In the genomic region with DNA sequence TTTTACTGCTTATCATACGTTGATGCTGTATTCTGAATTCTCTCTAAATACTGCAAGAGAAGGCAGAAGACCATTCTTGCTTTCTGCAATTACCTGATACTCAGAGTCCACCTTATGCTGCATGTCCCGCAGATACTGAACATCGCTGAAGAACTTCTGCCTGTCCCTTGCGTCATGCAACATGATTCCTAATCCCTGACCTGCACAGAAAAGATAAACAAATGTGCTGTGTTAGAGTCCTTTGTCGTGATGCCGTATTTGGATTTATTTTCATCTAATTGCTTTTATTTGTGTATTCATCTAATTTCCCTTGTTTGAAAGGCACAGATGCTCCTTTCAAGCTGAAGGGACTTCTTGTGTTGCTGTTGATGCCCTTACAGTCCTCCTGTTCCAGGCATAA, we compare ENCODE assay signal across 19 cellular contexts. TPM values are rescaled to one million over a fixed set of nuclear protein-coding genes. Genes with fewer than 3 reads are reported as not detected.
DNase-seq lines count a peak whose midpoint lies in the region; ATAC-seq, FAIRE-seq and TF ChIP-seq lines count a peak whose summit lies in the region.
"Had no signal": no experiment of that assay in that cellular context is flagged by ENCODE, and none has a peak within 500 bp of the region (broad histone marks: within the 10 kb centered on the region; RNA-seq: fewer than 3 reads in every experiment).

No MANE protein-coding gene starts in this region.

- H2AK9ac ChIP-seq in IMR-90 (replicated peaks; ENCODE audit: low read depth, low read length, poor library complexity), result no peak overlapping the region

- no peak for TF ChIP-seq RAD21 in A549 (conservative IDR thresholded peaks at IDR 0.05 in 1 of 2, IDR thresholded peaks at IDR 0.05 in 1 of 2)
- no peak for TF ChIP-seq RAD21 in IMR-90 (IDR thresholded peaks at IDR 0.05; ENCODE audit: low read length)

- H3K4ac ChIP-seq in IMR-90 (ENCODE audit: low read depth, low read length), result no peak overlapping the region

- CTCF ChIA-PET in A549 (lab: Yijun Ruan, JAX) (interaction anchor here (1.0 to 1.8 kb wide), 2 partner anchors 18 to 22 kb away, joined by 3 to 4 read pairs; no protein-coding TSS in a partner anchor), IMR-90 (lab: Yijun Ruan, JAX) (no interaction called here)

- H3K4me1 ChIP-seq in A549 (peaks cover 48% of the 10 kb centered on the region), IMR-90 (ENCODE audit: control insufficient read depth, insufficient read depth, low read length) (peaks cover 7% of the 10 kb centered on the region; the same call in 1 of the 2 replicates)
- H3K4me1 ChIP-seq: Caco-2 had no signal

- intact Hi-C loops in IMR-90 (cut with micrococcal nuclease), result no loop called here

- TF ChIP-seq CTCF in A549 (IDR thresholded peaks at IDR 0.05) (no peak), IMR-90 (conservative IDR thresholded peaks at IDR 0.05; ENCODE audit: low read depth, low read length) (no peak)

- H3K27ac ChIP-seq in A549 (peak overlapping the region; percentile 89 to 90), IMR-90 (ENCODE audit: insufficient read depth, low read length) (no peak overlapping the region)

- H3K4me2 ChIP-seq in A549 (no peak overlapping the region), IMR-90 (ENCODE audit: low read depth, low read length) (no peak overlapping the region)

- 0 out of 2 replicates have a peak overlapping the region, but pooled peaks have one; percentile 29 for H2BK120ac ChIP-seq in IMR-90 (ENCODE audit: low read depth, low read length)

- H2BK15ac ChIP-seq in IMR-90 (ENCODE audit: low read depth, low read length), result no peak overlapping the region

- dilution Hi-C loops in IMR-90 (cut with HindIII; ENCODE audit: low sequenced_read_pairs, unreplicated experiment), result no loop called here

- FAIRE-seq in A549 (lab: Jason Lieb, UNC), result no peak
- FAIRE-seq in islet of Langerhans (lab: Jason Lieb, UNC), result peak; percentile 53
- FAIRE-seq: GM12891 had no signal

- 0 out of 2 replicates have a peak overlapping the region, but pooled peaks have one; percentile 34 for H2BK20ac ChIP-seq in IMR-90 (ENCODE audit: low read depth, low read length)

- H3K4me3 ChIP-seq in A549, result no peak overlapping the region
- no peak overlapping the region for H3K4me3 ChIP-seq in IMR-90 (ENCODE audit: insufficient read depth, low read depth, low read length)
- H3K4me3 ChIP-seq: HAP-1 had no signal

- H2AK5ac ChIP-seq in IMR-90 (ENCODE audit: low read depth, low read length), result 0 out of 2 replicates have a peak overlapping the region, but pooled peaks have one; percentile 20

- no peak overlapping the region for H2BK5ac ChIP-seq in IMR-90 (ENCODE audit: low read depth, low read length, poor library complexity, severe bottlenecking)

- no peak for ATAC-seq in A549
- ATAC-seq in IMR-90 (ENCODE audit: low read depth), result no peak
- no peak for ATAC-seq in HG02798 (IDR thresholded peaks at IDR 0.05; ENCODE audit: poor library complexity, unreplicated experiment)
- ATAC-seq in HG03280 (IDR thresholded peaks at IDR 0.05; ENCODE audit: unreplicated experiment), result no peak
- no peak for ATAC-seq in HG03432 (IDR thresholded peaks at IDR 0.05; ENCODE audit: unreplicated experiment)
- ATAC-seq: Right ventricle myocardium inferior, SK-N-SH treated with all-trans-retinoic acid at 6 μM for 48 hours had no signal

- no peaks in the 10 kb centered on the region for H3K79me1 ChIP-seq in IMR-90 (ENCODE audit: low read depth in 1 of 2, low read length in 2 of 2)

- no peaks in the 10 kb centered on the region for H3K36me3 ChIP-seq in IMR-90 (ENCODE audit: control insufficient read depth, insufficient read depth, low read length)
- H3K36me3 ChIP-seq: HAP-1 had no signal

- no peak for DNase-seq in A549 (ENCODE audit: low read depth in 1 of 2, low spot score in 1 of 2)
- DNase-seq in IMR-90, result peak; percentile 36
- DNase-seq in NCI-H748 treated with DMSO at 0.1 percent for 48 hours (lab: John Stamatoyannopoulos, UW), result peak; percentile 81
- DNase-seq in stimulated activated CD4-positive, alpha-beta T cell treated with anti-CD3 and anti-CD28 coated beads, Interleukin-15, amount 100 ng/mL, for 24 hours, result no peak
- DNase-seq: AML-193, Caco-2, DMS79, KBM-7, NCI-H2081, NCI-H446 treated with DMSO at 0.1 percent for 48 hours had no signal

- H4K91ac ChIP-seq in IMR-90 (ENCODE audit: insufficient read depth, low read depth, low read length), result 0 out of 2 replicates have a peak overlapping the region, but pooled peaks have one; percentile 31

- in situ Hi-C loops in IMR-90 (cut with MboI; ENCODE audit: low sequenced_read_pairs), result no loop called here

- no peaks in the 10 kb centered on the region for H3K9me3 ChIP-seq in A549
- no peaks in the 10 kb centered on the region for H3K9me3 ChIP-seq in IMR-90 (ENCODE audit: control insufficient read depth, insufficient read depth, low read length)
- H3K9me3 ChIP-seq: Caco-2, HAP-1 had no signal

- TF ChIP-seq EP300 in A549 (IDR thresholded peaks at IDR 0.05), result no peak

- WGBS in A549 (ENCODE audit: missing lambda C conversion rate), result 90% methylated on average over 6 of the region's 6 CpGs
- no CpG with 5 or more reads among the region's 6 CpGs for WGBS in IMR-90 (ENCODE audit: extremely low coverage in 2 of 2, insufficient read length in 1 of 2), 2 experiments

- no peak overlapping the region for H3K9ac ChIP-seq in IMR-90 (ENCODE audit: low read depth, low read length)

- no peak overlapping the region for H3K56ac ChIP-seq in IMR-90 (ENCODE audit: extremely low read depth, insufficient read depth, low read length)

- H3K27me3 ChIP-seq in IMR-90 (ENCODE audit: control insufficient read depth, insufficient read depth, low read length), result no peaks in the 10 kb centered on the region

- no peaks in the 10 kb centered on the region for H4K20me1 ChIP-seq in IMR-90 (ENCODE audit: insufficient read depth, low read length)

- peak overlapping the region; percentile 42; the same call in 1 of the 2 replicates for H3K18ac ChIP-seq in IMR-90 (ENCODE audit: low read depth, low read length)

- H4K8ac ChIP-seq in IMR-90 (ENCODE audit: low read depth in 2 of 2, low read length in 2 of 2), result no peak overlapping the region; a peak in 1 of 4 replicates

- no peaks in the 10 kb centered on the region for H3K9me1 ChIP-seq in IMR-90 (ENCODE audit: insufficient read depth, low read length)

- BruUV-seq in IMR-90 (replicated peaks; lab: Mats Ljungman, UMichigan), result no TSS peak

- no peak overlapping the region for H2AFZ ChIP-seq in IMR-90 (replicated peaks; ENCODE audit: low read length, poor library complexity)

- TF ChIP-seq POLR2A in A549 (IDR thresholded peaks at IDR 0.05; ENCODE audit: low read length) (no peak), IMR-90 (IDR thresholded peaks at IDR 0.05; ENCODE audit: low read depth, low read length) (no peak)

- H4K5ac ChIP-seq in IMR-90 (ENCODE audit: low read depth, low read length), result no peak overlapping the region; the same call in 1 of the 2 replicates

- POLR2A ChIA-PET in A549 (lab: Yijun Ruan, JAX) (no interaction called here), IMR-90 (lab: Charles Lee; ENCODE audit: unreplicated experiment) (no interaction called here)

- peak overlapping the region; percentile 56; the same call in 1 of the 2 replicates for H3K14ac ChIP-seq in IMR-90 (replicated peaks; ENCODE audit: low read depth, low read length)

- no peak overlapping the region for H3K23ac ChIP-seq in IMR-90 (ENCODE audit: low read depth, low read length)

TF ChIP-seq in A549, 52 proteins besides CTCF, POLR2A, EP300 and RAD21:
- TF ChIP-seq, protein P1, sequence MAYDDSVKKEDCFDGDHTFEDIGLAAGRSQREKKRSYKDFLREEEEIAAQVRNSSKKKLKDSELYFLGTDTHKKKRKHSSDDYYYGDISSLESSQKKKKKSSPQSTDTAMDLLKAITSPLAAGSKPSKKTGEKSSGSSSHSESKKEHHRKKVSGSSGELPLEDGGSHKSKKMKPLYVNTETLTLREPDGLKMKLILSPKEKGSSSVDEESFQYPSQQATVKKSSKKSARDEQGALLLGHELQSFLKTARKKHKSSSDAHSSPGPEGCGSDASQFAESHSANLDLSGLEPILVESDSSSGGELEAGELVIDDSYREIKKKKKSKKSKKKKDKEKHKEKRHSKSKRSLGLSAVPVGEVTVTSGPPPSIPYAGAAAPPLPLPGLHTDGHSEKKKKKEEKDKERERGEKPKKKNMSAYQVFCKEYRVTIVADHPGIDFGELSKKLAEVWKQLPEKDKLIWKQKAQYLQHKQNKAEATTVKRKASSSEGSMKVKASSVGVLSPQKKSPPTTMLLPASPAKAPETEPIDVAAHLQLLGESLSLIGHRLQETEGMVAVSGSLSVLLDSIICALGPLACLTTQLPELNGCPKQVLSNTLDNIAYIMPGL (CRISPR knock-in tag; IDR thresholded peaks at IDR 0.05; ENCODE audit: borderline replicate concordance), result no peak
- TF ChIP-seq ZFP36 (IDR thresholded peaks at IDR 0.05; ENCODE audit: borderline replicate concordance, partially characterized antibody) (no peak), RARB (CRISPR knock-in tag; IDR thresholded peaks at IDR 0.05) (no peak), SREBF2 (IDR thresholded peaks at IDR 0.05) (no peak)

TF ChIP-seq in IMR-90, 13 proteins besides CTCF, POLR2A, EP300 and RAD21 (continues in another document):
- no peak for TF ChIP-seq FOS (IDR thresholded peaks at IDR 0.05; ENCODE audit: low read depth, low read length)
- TF ChIP-seq RFX5 (IDR thresholded peaks at IDR 0.05; ENCODE audit: low read depth, low read length), result no peak
- TF ChIP-seq, protein P2, sequence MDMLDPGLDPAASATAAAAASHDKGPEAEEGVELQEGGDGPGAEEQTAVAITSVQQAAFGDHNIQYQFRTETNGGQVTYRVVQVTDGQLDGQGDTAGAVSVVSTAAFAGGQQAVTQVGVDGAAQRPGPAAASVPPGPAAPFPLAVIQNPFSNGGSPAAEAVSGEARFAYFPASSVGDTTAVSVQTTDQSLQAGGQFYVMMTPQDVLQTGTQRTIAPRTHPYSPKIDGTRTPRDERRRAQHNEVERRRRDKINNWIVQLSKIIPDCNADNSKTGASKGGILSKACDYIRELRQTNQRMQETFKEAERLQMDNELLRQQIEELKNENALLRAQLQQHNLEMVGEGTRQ (IDR thresholded peaks at IDR 0.05; ENCODE audit: low read depth, low read length), result no peak
- no peak for TF ChIP-seq MXI1 (IDR thresholded peaks at IDR 0.05; ENCODE audit: borderline replicate concordance, low read depth, low read length)

RNA-seq across cellular contexts. Expression of a gene that starts 6.6 kb away (rescaled TPM):
- polyA plus RNA-seq in A549 (2011; rRNA removed), result 0.57 and 0.73 TPM in 2 replicates
- polyA plus RNA-seq in A549 (2012; cell fraction: cytosol; rRNA removed), result 0.52 and 0.60 TPM in 2 replicates
- polyA plus RNA-seq in A549 (2012; cell fraction: nucleus; rRNA removed), result 0.31 and 0.34 TPM in 2 replicates
- 0.42 to 0.69 TPM (median 0.43 TPM) in 3 replicates for polyA plus RNA-seq in A549 (2017; fragmentation: RNase III; extraction: RNeasy Plus Mini Kit Qiagen cat#74134 plus additional on column Dnase treatment)
- 1.2 TPM in 1 of 2 replicates, not detected in the other for polyA minus RNA-seq in A549 (2011; rRNA and poly(A)+ RNA removed)
- total RNA-seq in IMR-90 (2012; rRNA removed), result under 0.01 and 0.18 TPM in 2 replicates
- polyA plus RNA-seq in IMR-90 (2012; rRNA removed), result 0.10 and 0.74 TPM in 2 replicates
- 0.33 and 0.42 TPM in 2 replicates for polyA plus RNA-seq in IMR-90 (2012; cell fraction: cytosol; rRNA removed)
- polyA plus RNA-seq in IMR-90 (2012; cell fraction: nucleus; rRNA removed; ENCODE audit: low replicate concordance), result 0.50 and 1.2 TPM in 2 replicates
- total RNA-seq: Caco-2, G401, Right ventricle myocardium inferior had no signal

Comparison
In these comparisons a context has a peak if more than half of its experiments do, and no peak if none do; other contexts are left out.
1. DNase-seq: peak in IMR-90 (single experiment) and NCI-H748 treated with DMSO at 0.1 percent for 48 hours (single experiment); none in A549 (0 of 2) and stimulated activated CD4-positive, alpha-beta T cell treated with anti-CD3 and anti-CD28 coated beads, Interleukin-15, amount 100 ng/mL, for 24 hours (single experiment).